9 cellular contexts compared by ENCODE assay signal in the genomic region with DNA sequence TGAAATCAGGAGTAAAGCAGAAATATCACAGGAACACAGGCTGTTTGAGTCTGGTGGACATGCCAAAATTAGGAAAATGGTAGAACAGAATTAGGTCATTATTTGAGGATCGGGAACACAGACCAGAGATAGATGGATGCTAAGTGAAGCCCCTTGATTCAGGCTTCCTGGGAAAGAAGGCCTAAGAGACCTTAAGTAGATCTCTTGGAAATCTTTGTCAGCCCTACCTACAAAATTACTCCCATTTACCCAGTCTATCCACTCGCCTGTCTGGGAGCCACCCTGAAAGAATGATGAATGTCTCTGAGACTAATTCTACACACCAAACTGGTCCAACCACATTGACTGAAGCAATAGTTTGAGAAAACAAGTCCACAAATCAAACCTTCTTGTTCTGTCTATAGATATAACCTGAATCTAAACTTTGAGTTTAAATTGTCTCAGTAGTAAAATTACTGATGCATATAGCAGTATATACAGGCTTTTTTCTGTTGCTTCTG. TPM values are rescaled to one million over a fixed set of nuclear protein-coding genes. Genes with fewer than 3 reads are reported as not detected.
DNase-seq lines count a peak whose midpoint lies in the region; ATAC-seq, FAIRE-seq and TF ChIP-seq lines count a peak whose summit lies in the region.
"Had no signal": no experiment of that assay in that cellular context is flagged by ENCODE, and none has a peak within 500 bp of the region (broad histone marks: within the 10 kb centered on the region; RNA-seq: fewer than 3 reads in every experiment).

No MANE protein-coding gene starts in this region.

- peak; percentile 70 for DNase-seq in LoVo (ENCODE audit: low spot score)
- DNase-seq in dorsolateral prefrontal cortex, result no peak
- DNase-seq in SHP77 treated with DMSO at 0.1 percent for 48 hours (lab: John Stamatoyannopoulos, UW), result no peak
- DNase-seq in small intestine, result no peak
- no peak for DNase-seq in AML-193 (lab: John Stamatoyannopoulos, UW)
- DNase-seq: NCI-H2171 treated with DMSO at 0.1 percent for 48 hours had no signal

- TF ChIP-seq CTCF in dorsolateral prefrontal cortex (IDR thresholded peaks at IDR 0.05 in 54 of 56, conservative IDR thresholded peaks at IDR 0.05 in 2 of 56; ENCODE audit: low read depth in 1 of 56, partially characterized antibody in 56 of 56), result no peak

- H3K4me1 ChIP-seq in rectal smooth muscle tissue (ENCODE audit: control insufficient read depth, insufficient read depth, low read length) (peaks cover 6% of the 10 kb centered on the region), small intestine (ENCODE audit: control insufficient read depth in 2 of 2, insufficient read depth in 1 of 2, low read depth in 1 of 2, low read length in 1 of 2) (peaks cover 0 to 4% of the 10 kb centered on the region in 2 donors)

- H3K27me3 ChIP-seq in dorsolateral prefrontal cortex (no peaks in the 10 kb centered on the region), rectal smooth muscle tissue (ENCODE audit: control insufficient read depth, insufficient read depth, low read length) (no peaks in the 10 kb centered on the region), small intestine (ENCODE audit: control insufficient read depth in 2 of 2, insufficient read depth in 2 of 2, low read length in 2 of 2) (no peaks in the 10 kb centered on the region)

- H3K36me3 ChIP-seq in rectal smooth muscle tissue (ENCODE audit: control insufficient read depth, insufficient read depth, low read length), result no peaks in the 10 kb centered on the region
- H3K36me3 ChIP-seq in small intestine (ENCODE audit: control insufficient read depth in 2 of 2, insufficient read depth in 2 of 2, low read length in 2 of 2), result no peaks in the 10 kb centered on the region

- FAIRE-seq in small intestine (lab: Jason Lieb, UNC), result no peak

- H3K9me3 ChIP-seq in small intestine (ENCODE audit: control insufficient read depth, low read depth), result no peaks in the 10 kb centered on the region

- H3K4me3 ChIP-seq in dorsolateral prefrontal cortex (peak overlapping the region in 1 of 59 donors; percentile 15), rectal smooth muscle tissue (ENCODE audit: low read length) (no peak overlapping the region), small intestine (ENCODE audit: low read depth in 1 of 2, low read length in 2 of 2) (no peak overlapping the region)

- H3K27ac ChIP-seq in dorsolateral prefrontal cortex (peak overlapping the region in 45 of 59 donors; percentile 3 to 86 (median 69)), rectal smooth muscle tissue (ENCODE audit: low read depth, low read length) (peak overlapping the region; percentile 65), small intestine (ENCODE audit: low read depth in 1 of 2, low read length in 1 of 2) (peak overlapping the region in 1 of 2 donors; percentile 69)

- ATAC-seq in GM18502 (IDR thresholded peaks at IDR 0.05; ENCODE audit: poor library complexity, unreplicated experiment) (peak; percentile 18), HG02981 (IDR thresholded peaks at IDR 0.05; ENCODE audit: unreplicated experiment) (no peak)

- H3K9ac ChIP-seq in rectal smooth muscle tissue (ENCODE audit: low read length), result no peak overlapping the region

- intact Hi-C loops in dorsolateral prefrontal cortex (cut with DNase I), result no loop called here

- 75 to 85% (median 79%) methylated on average over 2 of the region's 2 CpGs for WGBS in small intestine, 3 donors

RNA-seq across cellular contexts. Expression of gene TANK, which starts 36.6 kb away (rescaled TPM):
- 10 to 100 TPM; 31.0 to 62.5 (median 45.1) TPM for total RNA-seq in dorsolateral prefrontal cortex
- 10 to 100 TPM; 27.7 to 39.1 (median 35.1) TPM for polyA plus RNA-seq in small intestine
